10 cellular contexts compared by ENCODE assay signal in the genomic region with DNA sequence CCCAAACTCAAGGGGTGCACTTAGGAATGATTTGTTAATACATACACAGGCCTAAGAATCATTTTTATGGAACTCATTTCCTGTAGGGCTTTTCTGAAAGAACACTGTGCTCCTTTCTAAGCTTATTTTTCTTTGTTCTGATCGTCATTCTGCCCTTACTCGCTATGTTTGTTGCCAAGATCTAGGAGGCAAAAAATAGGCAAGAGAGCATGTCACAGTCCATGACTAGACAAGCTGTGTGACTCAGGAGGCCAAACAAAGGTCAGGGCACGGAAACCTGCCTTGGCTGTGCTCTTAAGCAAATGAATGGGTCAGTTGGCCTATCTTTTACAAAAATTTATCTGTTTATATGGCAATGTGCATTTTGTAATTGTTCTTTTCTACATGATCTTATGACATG. TPM values are rescaled to one million over a fixed set of nuclear protein-coding genes. Genes with fewer than 3 reads are reported as not detected.
DNase-seq lines count a peak whose midpoint lies in the region; ATAC-seq and TF ChIP-seq lines count a peak whose summit lies in the region.
"Had no signal": no experiment of that assay in that cellular context is flagged by ENCODE, and none has a peak within 500 bp of the region (broad histone marks: within the 10 kb centered on the region; RNA-seq: fewer than 3 reads in every experiment).

No MANE protein-coding gene starts in this region.

- TF ChIP-seq POLR2A in GM18505 (IDR thresholded peaks at IDR 0.05; ENCODE audit: borderline replicate concordance, extremely low read depth, insufficient read depth, insufficient read length), result no peak

- H3K4me3 Mint-ChIP-seq in endothelial cell (ENCODE audit: unreplicated experiment), result no peak overlapping the region
- no peak overlapping the region for H3K4me3 Mint-ChIP-seq in T-cell

- H3K4me1 Mint-ChIP-seq in endothelial cell (ENCODE audit: unreplicated experiment) (no peaks in the 10 kb centered on the region), T-cell (peaks cover 0 to 5% (median 2%) of the 10 kb centered on the region in 3 donors)

- H3K27me3 Mint-ChIP-seq in endothelial cell (ENCODE audit: unreplicated experiment), result no peaks in the 10 kb centered on the region
- H3K27me3 Mint-ChIP-seq in T-cell, result peaks cover 0 to 5% of the 10 kb centered on the region in 2 donors

- peak; percentile 87 for DNase-seq in DMS53 (lab: John Stamatoyannopoulos, UW)
- peak; percentile 86 to 90 for DNase-seq in foreskin fibroblast
- peak; percentile 85 for DNase-seq in pulmonary artery endothelial cell (ENCODE audit: low read depth, low spot score)
- no peak for DNase-seq in endothelial cell (ENCODE audit: low spot score)
- DNase-seq in NCI-H1105 treated with DMSO at 0.1 percent for 48 hours (lab: John Stamatoyannopoulos, UW), result no peak
- DNase-seq in T-cell, result no peak
- DNase-seq: NCI-H2029, small intestine had no signal

- H3K4me3 ChIP-seq in foreskin fibroblast (ENCODE audit: low read depth in 1 of 2, low read length in 2 of 2), result no peak overlapping the region

- no peaks in the 10 kb centered on the region for H3K9me3 Mint-ChIP-seq in endothelial cell (ENCODE audit: unreplicated experiment)
- H3K9me3 Mint-ChIP-seq in T-cell, result no peaks in the 10 kb centered on the region

- TF ChIP-seq CTCF in foreskin fibroblast (IDR thresholded peaks at IDR 0.05; ENCODE audit: low read depth, low read length) (no peak), endothelial cell (IDR thresholded peaks at IDR 0.05; ENCODE audit: unreplicated experiment) (no peak)

- CTCF ChIA-PET in T-cell (lab: Charles Lee), result no interaction called here

- POLR2A ChIA-PET in T-cell (lab: Charles Lee), result interaction anchor here in 1 of 2 donors (0.6 kb wide), 1 partner anchor 10 kb away, joined by 15 read pairs; no protein-coding TSS in a partner anchor

- ATAC-seq in SK-N-SH treated with all-trans-retinoic acid at 6 μM for 48 hours, result peak; percentile 81
- no peak for ATAC-seq in GM18505 (IDR thresholded peaks at IDR 0.05; ENCODE audit: unreplicated experiment)
- ATAC-seq in T-cell (replicated peaks in 1 of 4), result no peak

- H3K27ac Mint-ChIP-seq in endothelial cell (ENCODE audit: unreplicated experiment) (no peak overlapping the region), T-cell (no peak overlapping the region)

- H3K36me3 Mint-ChIP-seq in endothelial cell (ENCODE audit: low read depth, unreplicated experiment) (no peaks in the 10 kb centered on the region), T-cell (no peaks in the 10 kb centered on the region)

TF ChIP-seq in SK-N-SH treated with all-trans-retinoic acid at 6 μM for 48 hours, 23 proteins besides CTCF, POLR2A, EP300 and RAD21:
- TF ChIP-seq, protein P1, sequence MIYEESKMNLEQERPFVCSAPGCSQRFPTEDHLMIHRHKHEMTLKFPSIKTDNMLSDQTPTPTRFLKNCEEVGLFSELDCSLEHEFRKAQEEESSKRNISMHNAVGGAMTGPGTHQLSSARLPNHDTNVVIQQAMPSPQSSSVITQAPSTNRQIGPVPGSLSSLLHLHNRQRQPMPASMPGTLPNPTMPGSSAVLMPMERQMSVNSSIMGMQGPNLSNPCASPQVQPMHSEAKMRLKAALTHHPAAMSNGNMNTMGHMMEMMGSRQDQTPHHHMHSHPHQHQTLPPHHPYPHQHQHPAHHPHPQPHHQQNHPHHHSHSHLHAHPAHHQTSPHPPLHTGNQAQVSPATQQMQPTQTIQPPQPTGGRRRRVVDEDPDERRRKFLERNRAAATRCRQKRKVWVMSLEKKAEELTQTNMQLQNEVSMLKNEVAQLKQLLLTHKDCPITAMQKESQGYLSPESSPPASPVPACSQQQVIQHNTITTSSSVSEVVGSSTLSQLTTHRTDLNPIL (CRISPR knock-in tag; IDR thresholded peaks at IDR 0.05; ENCODE audit: low read depth), result no peak
- TF ChIP-seq TCF4 (CRISPR knock-in tag; IDR thresholded peaks at IDR 0.05; ENCODE audit: borderline replicate concordance) (no peak), ZNF565 (CRISPR knock-in tag; conservative IDR thresholded peaks at IDR 0.05; ENCODE audit: low read depth) (no peak), ZNF8 (CRISPR knock-in tag; IDR thresholded peaks at IDR 0.05) (no peak), CSDC2 (CRISPR knock-in tag; IDR thresholded peaks at IDR 0.05) (0 out of 2 replicates have a peak, but pooled peaks have one; percentile 39), OSR1 (CRISPR knock-in tag; IDR thresholded peaks at IDR 0.05) (peak; percentile 35; the same call in 1 of the 2 replicates), ISL1 (CRISPR knock-in tag; IDR thresholded peaks at IDR 0.05) (no peak)

RNA-seq across cellular contexts. Expression of a gene that starts 42.5 kb away (rescaled TPM):
- total RNA-seq in pulmonary artery endothelial cell (68.4 and 86.1 TPM in 2 replicates), endothelial cell (ENCODE audit: unreplicated experiment) (15.6 TPM), T-cell (10 to 100 TPM in 3 of 5 donors, 1 to 10 TPM in 2; 6.6 to 18.5 (median 14.8) TPM)

Comparison
In these comparisons a context has a peak if more than half of its experiments do, and no peak if none do; other contexts are left out.
1. DNase-seq: peak in DMS53 (single experiment), foreskin fibroblast (2 of 2) and pulmonary artery endothelial cell (single experiment); none in endothelial cell (single experiment), NCI-H1105 treated with DMSO at 0.1 percent for 48 hours (single experiment) and T-cell (0 of 34).